1 cellular context compared by ENCODE assay signal in the genomic region with DNA sequence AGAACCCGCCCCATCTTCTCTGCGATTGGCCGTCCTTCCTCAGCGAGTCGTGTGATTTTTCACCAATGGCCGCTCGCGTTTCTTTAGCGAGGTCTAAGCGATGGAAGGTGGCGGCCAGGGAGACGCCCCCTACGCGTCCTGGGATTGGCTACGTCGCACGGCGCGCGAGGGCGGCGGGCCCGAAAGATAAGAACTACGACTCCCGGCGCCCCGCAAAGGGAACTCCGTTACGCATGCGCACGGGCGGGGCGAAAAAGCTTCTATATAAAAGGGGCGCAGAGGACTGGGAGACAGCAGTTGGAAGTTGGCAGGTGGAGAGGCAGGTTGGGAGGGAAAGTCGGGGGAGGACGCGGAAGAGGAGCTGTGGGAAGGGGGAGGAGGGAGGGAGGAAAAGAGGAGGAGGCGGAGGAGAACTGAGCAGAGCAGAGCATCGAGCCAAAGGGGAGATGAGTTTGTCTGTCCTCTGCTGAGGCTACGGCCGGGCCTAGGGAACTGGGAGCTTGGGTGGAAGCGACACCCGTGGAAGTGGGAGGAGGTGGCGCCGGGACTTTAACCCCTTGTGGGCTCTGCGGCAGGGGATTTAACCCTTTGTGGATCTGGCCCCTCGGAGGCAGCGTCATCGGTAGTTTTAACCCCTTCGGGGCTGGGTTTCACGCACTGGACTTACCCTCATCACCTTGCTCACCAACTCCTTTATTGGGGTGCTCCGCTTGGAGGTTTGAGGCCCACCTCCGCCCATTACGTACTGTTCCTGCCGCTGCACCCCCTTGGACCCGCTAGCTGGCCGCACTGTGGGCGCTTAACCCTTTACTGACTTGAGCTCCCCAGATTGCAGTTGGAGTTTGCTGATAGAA.
TF ChIP-seq lines count a peak whose summit lies in the region.

A gene with protein sequence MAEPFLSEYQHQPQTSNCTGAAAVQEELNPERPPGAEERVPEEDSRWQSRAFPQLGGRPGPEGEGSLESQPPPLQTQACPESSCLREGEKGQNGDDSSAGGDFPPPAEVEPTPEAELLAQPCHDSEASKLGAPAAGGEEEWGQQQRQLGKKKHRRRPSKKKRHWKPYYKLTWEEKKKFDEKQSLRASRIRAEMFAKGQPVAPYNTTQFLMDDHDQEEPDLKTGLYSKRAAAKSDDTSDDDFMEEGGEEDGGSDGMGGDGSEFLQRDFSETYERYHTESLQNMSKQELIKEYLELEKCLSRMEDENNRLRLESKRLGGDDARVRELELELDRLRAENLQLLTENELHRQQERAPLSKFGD (plus strand): TSS at position 293 of the 854 bp plus-strand sequence. CDS start 716 bp downstream, outside the sequence.

TF ChIP-seq in GM23338, 12 proteins besides CTCF, POLR2A, EP300 and RAD21:
- TF ChIP-seq ZNF331 (CRISPR knock-in tag; IDR thresholded peaks at IDR 0.05; ENCODE audit: low read depth) (no peak), NANOG (IDR thresholded peaks at IDR 0.05; ENCODE audit: borderline replicate concordance) (no peak), ZNF114 (CRISPR knock-in tag; IDR thresholded peaks at IDR 0.05) (peak; percentile 89; the same call in 1 of the 2 replicates), POLR2AphosphoS5 (IDR thresholded peaks at IDR 0.05; ENCODE audit: low read depth) (peak; percentile 100), STAT1 (IDR thresholded peaks at IDR 0.05; ENCODE audit: unreplicated experiment) (no peak), EZH2 (IDR thresholded peaks at IDR 0.05; ENCODE audit: low read depth, unreplicated experiment) (no peak), CREB1 (CRISPR knock-in tag; IDR thresholded peaks at IDR 0.05; ENCODE audit: low read depth) (peak; percentile 83)
- TF ChIP-seq, protein P1, sequence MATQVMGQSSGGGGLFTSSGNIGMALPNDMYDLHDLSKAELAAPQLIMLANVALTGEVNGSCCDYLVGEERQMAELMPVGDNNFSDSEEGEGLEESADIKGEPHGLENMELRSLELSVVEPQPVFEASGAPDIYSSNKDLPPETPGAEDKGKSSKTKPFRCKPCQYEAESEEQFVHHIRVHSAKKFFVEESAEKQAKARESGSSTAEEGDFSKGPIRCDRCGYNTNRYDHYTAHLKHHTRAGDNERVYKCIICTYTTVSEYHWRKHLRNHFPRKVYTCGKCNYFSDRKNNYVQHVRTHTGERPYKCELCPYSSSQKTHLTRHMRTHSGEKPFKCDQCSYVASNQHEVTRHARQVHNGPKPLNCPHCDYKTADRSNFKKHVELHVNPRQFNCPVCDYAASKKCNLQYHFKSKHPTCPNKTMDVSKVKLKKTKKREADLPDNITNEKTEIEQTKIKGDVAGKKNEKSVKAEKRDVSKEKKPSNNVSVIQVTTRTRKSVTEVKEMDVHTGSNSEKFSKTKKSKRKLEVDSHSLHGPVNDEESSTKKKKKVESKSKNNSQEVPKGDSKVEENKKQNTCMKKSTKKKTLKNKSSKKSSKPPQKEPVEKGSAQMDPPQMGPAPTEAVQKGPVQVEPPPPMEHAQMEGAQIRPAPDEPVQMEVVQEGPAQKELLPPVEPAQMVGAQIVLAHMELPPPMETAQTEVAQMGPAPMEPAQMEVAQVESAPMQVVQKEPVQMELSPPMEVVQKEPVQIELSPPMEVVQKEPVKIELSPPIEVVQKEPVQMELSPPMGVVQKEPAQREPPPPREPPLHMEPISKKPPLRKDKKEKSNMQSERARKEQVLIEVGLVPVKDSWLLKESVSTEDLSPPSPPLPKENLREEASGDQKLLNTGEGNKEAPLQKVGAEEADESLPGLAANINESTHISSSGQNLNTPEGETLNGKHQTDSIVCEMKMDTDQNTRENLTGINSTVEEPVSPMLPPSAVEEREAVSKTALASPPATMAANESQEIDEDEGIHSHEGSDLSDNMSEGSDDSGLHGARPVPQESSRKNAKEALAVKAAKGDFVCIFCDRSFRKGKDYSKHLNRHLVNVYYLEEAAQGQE (IDR thresholded peaks at IDR 0.05; ENCODE audit: unreplicated experiment) = no peak
- TF ChIP-seq, protein P2, sequence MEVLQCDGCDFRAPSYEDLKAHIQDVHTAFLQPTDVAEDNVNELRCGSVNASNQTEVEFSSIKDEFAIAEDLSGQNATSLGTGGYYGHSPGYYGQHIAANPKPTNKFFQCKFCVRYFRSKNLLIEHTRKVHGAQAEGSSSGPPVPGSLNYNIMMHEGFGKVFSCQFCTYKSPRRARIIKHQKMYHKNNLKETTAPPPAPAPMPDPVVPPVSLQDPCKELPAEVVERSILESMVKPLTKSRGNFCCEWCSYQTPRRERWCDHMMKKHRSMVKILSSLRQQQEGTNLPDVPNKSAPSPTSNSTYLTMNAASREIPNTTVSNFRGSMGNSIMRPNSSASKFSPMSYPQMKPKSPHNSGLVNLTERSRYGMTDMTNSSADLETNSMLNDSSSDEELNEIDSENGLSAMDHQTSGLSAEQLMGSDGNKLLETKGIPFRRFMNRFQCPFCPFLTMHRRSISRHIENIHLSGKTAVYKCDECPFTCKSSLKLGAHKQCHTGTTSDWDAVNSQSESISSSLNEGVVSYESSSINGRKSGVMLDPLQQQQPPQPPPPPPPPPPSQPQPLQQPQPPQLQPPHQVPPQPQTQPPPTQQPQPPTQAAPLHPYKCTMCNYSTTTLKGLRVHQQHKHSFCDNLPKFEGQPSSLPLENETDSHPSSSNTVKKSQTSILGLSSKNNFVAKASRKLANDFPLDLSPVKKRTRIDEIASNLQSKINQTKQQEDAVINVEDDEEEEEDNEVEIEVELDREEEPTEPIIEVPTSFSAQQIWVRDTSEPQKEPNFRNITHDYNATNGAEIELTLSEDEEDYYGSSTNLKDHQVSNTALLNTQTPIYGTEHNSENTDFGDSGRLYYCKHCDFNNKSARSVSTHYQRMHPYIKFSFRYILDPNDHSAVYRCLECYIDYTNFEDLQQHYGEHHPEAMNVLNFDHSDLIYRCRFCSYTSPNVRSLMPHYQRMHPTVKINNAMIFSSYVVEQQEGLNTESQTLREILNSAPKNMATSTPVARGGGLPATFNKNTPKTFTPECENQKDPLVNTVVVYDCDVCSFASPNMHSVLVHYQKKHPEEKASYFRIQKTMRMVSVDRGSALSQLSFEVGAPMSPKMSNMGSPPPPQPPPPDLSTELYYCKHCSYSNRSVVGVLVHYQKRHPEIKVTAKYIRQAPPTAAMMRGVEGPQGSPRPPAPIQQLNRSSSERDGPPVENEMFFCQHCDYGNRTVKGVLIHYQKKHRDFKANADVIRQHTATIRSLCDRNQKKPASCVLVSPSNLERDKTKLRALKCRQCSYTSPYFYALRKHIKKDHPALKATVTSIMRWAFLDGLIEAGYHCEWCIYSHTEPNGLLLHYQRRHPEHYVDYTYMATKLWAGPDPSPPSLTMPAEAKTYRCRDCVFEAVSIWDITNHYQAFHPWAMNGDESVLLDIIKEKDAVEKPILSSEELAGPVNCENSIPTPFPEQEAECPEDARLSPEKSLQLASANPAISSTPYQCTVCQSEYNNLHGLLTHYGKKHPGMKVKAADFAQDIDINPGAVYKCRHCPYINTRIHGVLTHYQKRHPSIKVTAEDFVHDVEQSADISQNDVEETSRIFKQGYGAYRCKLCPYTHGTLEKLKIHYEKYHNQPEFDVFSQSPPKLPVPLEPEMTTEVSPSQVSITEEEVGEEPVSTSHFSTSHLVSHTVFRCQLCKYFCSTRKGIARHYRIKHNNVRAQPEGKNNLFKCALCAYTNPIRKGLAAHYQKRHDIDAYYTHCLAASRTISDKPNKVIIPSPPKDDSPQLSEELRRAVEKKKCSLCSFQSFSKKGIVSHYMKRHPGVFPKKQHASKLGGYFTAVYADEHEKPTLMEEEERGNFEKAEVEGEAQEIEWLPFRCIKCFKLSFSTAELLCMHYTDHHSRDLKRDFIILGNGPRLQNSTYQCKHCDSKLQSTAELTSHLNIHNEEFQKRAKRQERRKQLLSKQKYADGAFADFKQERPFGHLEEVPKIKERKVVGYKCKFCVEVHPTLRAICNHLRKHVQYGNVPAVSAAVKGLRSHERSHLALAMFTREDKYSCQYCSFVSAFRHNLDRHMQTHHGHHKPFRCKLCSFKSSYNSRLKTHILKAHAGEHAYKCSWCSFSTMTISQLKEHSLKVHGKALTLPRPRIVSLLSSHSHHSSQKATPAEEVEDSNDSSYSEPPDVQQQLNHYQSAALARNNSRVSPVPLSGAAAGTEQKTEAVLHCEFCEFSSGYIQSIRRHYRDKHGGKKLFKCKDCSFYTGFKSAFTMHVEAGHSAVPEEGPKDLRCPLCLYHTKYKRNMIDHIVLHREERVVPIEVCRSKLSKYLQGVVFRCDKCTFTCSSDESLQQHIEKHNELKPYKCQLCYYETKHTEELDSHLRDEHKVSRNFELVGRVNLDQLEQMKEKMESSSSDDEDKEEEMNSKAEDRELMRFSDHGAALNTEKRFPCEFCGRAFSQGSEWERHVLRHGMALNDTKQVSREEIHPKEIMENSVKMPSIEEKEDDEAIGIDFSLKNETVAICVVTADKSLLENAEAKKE (CRISPR knock-in tag; IDR thresholded peaks at IDR 0.05) = 0 out of 2 replicates have a peak, but pooled peaks have one; percentile 44
- TF ChIP-seq, protein P3, sequence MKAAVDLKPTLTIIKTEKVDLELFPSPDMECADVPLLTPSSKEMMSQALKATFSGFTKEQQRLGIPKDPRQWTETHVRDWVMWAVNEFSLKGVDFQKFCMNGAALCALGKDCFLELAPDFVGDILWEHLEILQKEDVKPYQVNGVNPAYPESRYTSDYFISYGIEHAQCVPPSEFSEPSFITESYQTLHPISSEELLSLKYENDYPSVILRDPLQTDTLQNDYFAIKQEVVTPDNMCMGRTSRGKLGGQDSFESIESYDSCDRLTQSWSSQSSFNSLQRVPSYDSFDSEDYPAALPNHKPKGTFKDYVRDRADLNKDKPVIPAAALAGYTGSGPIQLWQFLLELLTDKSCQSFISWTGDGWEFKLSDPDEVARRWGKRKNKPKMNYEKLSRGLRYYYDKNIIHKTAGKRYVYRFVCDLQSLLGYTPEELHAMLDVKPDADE (IDR thresholded peaks at IDR 0.05) = peak; percentile 91
